ENCODE assay signal across 1 cellular context in the genomic region with DNA sequence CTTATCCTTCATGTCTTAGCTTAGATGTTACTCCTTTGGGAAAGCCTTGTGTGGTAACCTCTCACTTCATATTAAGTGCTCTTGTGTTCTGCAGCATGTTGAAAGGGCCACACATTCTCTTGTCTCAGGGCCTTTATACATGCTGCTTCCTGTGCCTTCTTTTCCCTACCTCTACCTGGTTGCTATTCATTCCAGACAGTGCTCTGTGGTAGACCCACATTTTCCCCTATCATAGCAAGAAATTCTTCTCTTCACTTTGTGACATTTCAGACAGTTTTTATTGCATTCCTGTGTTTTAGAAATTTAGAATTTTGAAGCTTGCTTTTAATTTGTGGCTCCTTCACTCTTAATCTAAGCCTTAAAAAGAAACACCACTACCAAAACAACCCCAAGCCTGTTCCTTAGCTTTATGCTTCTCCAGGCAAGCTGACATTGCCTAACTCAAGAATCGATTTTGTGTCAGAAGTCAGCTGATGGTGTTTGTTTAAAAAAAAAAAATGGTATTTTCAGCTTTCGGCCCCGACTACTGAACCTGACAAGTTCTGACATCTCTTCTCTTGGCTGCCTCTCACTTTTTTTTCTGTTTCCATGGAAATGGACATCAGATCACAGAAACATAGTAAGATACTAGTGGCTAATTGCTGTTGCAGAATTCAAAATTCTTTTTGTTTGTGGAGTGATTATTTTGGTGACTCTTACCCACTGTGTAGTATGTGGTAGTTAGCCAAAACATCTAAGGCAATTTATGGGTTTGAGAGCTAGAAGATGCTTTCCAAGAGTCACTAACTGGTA.
A peak's percentile ranks its signal among the peaks of the same experiment; 100 is the strongest.
TF ChIP-seq lines count a peak whose summit lies in the region.

No MANE protein-coding gene starts in this region.

TF ChIP-seq in HepG2, 621 proteins besides CTCF, POLR2A, EP300 and RAD21 (continued from another document and continues in another):
- TF ChIP-seq, protein P1, sequence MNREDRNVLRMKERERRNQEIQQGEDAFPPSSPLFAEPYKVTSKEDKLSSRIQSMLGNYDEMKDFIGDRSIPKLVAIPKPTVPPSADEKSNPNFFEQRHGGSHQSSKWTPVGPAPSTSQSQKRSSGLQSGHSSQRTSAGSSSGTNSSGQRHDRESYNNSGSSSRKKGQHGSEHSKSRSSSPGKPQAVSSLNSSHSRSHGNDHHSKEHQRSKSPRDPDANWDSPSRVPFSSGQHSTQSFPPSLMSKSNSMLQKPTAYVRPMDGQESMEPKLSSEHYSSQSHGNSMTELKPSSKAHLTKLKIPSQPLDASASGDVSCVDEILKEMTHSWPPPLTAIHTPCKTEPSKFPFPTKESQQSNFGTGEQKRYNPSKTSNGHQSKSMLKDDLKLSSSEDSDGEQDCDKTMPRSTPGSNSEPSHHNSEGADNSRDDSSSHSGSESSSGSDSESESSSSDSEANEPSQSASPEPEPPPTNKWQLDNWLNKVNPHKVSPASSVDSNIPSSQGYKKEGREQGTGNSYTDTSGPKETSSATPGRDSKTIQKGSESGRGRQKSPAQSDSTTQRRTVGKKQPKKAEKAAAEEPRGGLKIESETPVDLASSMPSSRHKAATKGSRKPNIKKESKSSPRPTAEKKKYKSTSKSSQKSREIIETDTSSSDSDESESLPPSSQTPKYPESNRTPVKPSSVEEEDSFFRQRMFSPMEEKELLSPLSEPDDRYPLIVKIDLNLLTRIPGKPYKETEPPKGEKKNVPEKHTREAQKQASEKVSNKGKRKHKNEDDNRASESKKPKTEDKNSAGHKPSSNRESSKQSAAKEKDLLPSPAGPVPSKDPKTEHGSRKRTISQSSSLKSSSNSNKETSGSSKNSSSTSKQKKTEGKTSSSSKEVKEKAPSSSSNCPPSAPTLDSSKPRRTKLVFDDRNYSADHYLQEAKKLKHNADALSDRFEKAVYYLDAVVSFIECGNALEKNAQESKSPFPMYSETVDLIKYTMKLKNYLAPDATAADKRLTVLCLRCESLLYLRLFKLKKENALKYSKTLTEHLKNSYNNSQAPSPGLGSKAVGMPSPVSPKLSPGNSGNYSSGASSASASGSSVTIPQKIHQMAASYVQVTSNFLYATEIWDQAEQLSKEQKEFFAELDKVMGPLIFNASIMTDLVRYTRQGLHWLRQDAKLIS (CRISPR knock-in tag; IDR thresholded peaks at IDR 0.05) = no peak
- TF ChIP-seq, protein P2, sequence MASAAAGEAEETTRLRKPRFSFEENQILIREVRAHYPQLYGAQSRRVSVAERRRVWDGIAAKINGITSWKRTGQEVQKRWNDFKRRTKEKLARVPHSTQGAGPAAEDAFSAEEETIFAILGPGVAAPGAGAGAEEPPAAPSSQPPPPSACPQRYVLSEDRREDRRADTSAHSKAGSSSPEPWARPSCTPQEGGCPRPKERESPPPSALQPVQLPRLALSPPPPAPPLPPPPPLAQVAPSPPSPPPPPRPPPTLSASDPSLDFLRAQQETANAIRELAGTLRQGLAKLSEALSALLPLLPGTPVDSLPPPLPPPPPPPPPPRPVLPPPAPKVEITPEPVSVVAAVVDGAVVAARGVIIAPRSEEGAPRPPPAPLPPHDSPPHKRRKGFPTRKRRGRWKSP (CRISPR knock-in tag; IDR thresholded peaks at IDR 0.05) = peak; percentile 50; the same call in 1 of the 2 replicates
- no peak for TF ChIP-seq EZH2 (conservative IDR thresholded peaks at IDR 0.05; ENCODE audit: low read depth, low read length)
- TF ChIP-seq, protein P3, sequence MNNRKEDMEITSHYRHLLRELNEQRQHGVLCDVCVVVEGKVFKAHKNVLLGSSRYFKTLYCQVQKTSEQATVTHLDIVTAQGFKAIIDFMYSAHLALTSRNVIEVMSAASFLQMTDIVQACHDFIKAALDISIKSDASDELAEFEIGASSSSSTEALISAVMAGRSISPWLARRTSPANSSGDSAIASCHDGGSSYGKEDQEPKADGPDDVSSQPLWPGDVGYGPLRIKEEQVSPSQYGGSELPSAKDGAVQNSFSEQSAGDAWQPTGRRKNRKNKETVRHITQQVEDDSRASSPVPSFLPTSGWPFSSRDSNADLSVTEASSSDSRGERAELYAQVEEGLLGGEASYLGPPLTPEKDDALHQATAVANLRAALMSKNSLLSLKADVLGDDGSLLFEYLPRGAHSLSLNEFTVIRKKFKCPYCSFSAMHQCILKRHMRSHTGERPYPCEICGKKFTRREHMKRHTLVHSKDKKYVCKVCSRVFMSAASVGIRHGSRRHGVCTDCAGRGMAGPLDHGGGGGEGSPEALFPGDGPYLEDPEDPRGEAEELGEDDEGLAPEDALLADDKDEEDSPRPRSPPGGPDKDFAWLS (CRISPR knock-in tag; IDR thresholded peaks at IDR 0.05; ENCODE audit: borderline replicate concordance) = no peak
- TF ChIP-seq, protein P4, sequence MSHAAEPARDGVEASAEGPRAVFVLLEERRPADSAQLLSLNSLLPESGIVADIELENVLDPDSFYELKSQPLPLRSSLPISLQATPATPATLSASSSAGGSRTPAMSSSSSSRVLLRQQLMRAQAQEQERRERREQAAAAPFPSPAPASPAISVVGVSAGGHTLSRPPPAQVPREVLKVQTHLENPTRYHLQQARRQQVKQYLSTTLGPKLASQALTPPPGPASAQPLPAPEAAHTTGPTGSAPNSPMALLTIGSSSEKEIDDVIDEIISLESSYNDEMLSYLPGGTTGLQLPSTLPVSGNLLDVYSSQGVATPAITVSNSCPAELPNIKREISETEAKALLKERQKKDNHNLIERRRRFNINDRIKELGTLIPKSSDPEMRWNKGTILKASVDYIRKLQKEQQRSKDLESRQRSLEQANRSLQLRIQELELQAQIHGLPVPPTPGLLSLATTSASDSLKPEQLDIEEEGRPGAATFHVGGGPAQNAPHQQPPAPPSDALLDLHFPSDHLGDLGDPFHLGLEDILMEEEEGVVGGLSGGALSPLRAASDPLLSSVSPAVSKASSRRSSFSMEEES (CRISPR knock-in tag; IDR thresholded peaks at IDR 0.05) = peak; percentile 93
- peak; percentile 89 for TF ChIP-seq ZNF292 (CRISPR knock-in tag; IDR thresholded peaks at IDR 0.05; ENCODE audit: borderline replicate concordance, low read depth)
- TF ChIP-seq ZNF644 (CRISPR knock-in tag; IDR thresholded peaks at IDR 0.05; ENCODE audit: low read depth) = peak; percentile 98
- TF ChIP-seq, protein P5, sequence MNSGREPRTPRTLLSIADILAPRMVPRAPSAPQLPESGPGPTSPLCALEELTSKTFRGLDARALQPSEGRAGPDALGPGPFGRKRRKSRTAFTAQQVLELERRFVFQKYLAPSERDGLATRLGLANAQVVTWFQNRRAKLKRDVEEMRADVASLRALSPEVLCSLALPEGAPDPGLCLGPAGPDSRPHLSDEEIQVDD (CRISPR knock-in tag; IDR thresholded peaks at IDR 0.05; ENCODE audit: borderline replicate concordance) = no peak
- no peak for TF ChIP-seq ZNF547 (CRISPR knock-in tag; IDR thresholded peaks at IDR 0.05)
- TF ChIP-seq FLYWCH1 (CRISPR knock-in tag; IDR thresholded peaks at IDR 0.05) = 0 out of 2 replicates have a peak, but pooled peaks have one; percentile 50
- TF ChIP-seq ZNF790 (CRISPR knock-in tag; IDR thresholded peaks at IDR 0.05; ENCODE audit: borderline replicate concordance) = no peak
- no peak for TF ChIP-seq CENPX (CRISPR knock-in tag; IDR thresholded peaks at IDR 0.05)
- TF ChIP-seq, protein P6, sequence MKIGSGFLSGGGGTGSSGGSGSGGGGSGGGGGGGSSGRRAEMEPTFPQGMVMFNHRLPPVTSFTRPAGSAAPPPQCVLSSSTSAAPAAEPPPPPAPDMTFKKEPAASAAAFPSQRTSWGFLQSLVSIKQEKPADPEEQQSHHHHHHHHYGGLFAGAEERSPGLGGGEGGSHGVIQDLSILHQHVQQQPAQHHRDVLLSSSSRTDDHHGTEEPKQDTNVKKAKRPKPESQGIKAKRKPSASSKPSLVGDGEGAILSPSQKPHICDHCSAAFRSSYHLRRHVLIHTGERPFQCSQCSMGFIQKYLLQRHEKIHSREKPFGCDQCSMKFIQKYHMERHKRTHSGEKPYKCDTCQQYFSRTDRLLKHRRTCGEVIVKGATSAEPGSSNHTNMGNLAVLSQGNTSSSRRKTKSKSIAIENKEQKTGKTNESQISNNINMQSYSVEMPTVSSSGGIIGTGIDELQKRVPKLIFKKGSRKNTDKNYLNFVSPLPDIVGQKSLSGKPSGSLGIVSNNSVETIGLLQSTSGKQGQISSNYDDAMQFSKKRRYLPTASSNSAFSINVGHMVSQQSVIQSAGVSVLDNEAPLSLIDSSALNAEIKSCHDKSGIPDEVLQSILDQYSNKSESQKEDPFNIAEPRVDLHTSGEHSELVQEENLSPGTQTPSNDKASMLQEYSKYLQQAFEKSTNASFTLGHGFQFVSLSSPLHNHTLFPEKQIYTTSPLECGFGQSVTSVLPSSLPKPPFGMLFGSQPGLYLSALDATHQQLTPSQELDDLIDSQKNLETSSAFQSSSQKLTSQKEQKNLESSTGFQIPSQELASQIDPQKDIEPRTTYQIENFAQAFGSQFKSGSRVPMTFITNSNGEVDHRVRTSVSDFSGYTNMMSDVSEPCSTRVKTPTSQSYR (CRISPR knock-in tag; IDR thresholded peaks at IDR 0.05; ENCODE audit: borderline replicate concordance) = 0 out of 2 replicates have a peak, but pooled peaks have one; percentile 19
- TF ChIP-seq ARHGAP35 (CRISPR knock-in tag; IDR thresholded peaks at IDR 0.05; ENCODE audit: borderline replicate concordance) = no peak
- TF ChIP-seq ZNF775 (CRISPR knock-in tag; IDR thresholded peaks at IDR 0.05; ENCODE audit: borderline replicate concordance) = peak; percentile 81; the same call in 1 of the 2 replicates
- TF ChIP-seq POLR2AphosphoS5 (IDR thresholded peaks at IDR 0.05; ENCODE audit: low read depth, low read length) = no peak
- no peak for TF ChIP-seq HDAC6 (IDR thresholded peaks at IDR 0.05; ENCODE audit: low read depth, low read length)
- no peak; the same call in 1 of the 2 replicates for TF ChIP-seq NR2C2 (CRISPR knock-in tag; IDR thresholded peaks at IDR 0.05; ENCODE audit: borderline replicate concordance)
- TF ChIP-seq NAIF1 (CRISPR knock-in tag; IDR thresholded peaks at IDR 0.05; ENCODE audit: borderline replicate concordance) = no peak
- no peak for TF ChIP-seq ZNF367 (CRISPR knock-in tag; IDR thresholded peaks at IDR 0.05; ENCODE audit: borderline replicate concordance)
- TF ChIP-seq, protein P7, sequence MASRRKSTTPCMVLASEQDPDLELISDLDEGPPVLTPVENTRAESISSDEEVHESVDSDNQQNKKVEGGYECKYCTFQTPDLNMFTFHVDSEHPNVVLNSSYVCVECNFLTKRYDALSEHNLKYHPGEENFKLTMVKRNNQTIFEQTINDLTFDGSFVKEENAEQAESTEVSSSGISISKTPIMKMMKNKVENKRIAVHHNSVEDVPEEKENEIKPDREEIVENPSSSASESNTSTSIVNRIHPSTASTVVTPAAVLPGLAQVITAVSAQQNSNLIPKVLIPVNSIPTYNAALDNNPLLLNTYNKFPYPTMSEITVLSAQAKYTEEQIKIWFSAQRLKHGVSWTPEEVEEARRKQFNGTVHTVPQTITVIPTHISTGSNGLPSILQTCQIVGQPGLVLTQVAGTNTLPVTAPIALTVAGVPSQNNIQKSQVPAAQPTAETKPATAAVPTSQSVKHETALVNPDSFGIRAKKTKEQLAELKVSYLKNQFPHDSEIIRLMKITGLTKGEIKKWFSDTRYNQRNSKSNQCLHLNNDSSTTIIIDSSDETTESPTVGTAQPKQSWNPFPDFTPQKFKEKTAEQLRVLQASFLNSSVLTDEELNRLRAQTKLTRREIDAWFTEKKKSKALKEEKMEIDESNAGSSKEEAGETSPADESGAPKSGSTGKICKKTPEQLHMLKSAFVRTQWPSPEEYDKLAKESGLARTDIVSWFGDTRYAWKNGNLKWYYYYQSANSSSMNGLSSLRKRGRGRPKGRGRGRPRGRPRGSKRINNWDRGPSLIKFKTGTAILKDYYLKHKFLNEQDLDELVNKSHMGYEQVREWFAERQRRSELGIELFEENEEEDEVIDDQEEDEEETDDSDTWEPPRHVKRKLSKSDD (CRISPR knock-in tag; IDR thresholded peaks at IDR 0.05; ENCODE audit: low read depth) = no peak
- TF ChIP-seq PHF5A (CRISPR knock-in tag; IDR thresholded peaks at IDR 0.05; ENCODE audit: low read depth, unreplicated experiment) = peak; percentile 92
- TF ChIP-seq MED1 (CRISPR knock-in tag; IDR thresholded peaks at IDR 0.05) = peak; percentile 76
- TF ChIP-seq GABPA (IDR thresholded peaks at IDR 0.05; ENCODE audit: low read depth, low read length) = no peak
- peak; percentile 56 for TF ChIP-seq GABPA (CRISPR knock-in tag; IDR thresholded peaks at IDR 0.05; ENCODE audit: low read depth)
- no peak for TF ChIP-seq ZNF749 (CRISPR knock-in tag; IDR thresholded peaks at IDR 0.05; ENCODE audit: borderline replicate concordance)
- peak; percentile 25 to 53; a peak in 1 of 4 replicates for TF ChIP-seq MAFK (conservative IDR thresholded peaks at IDR 0.05 in 1 of 2, IDR thresholded peaks at IDR 0.05 in 1 of 2; ENCODE audit: low read length in 2 of 2)
- TF ChIP-seq ZNF761 (CRISPR knock-in tag; conservative IDR thresholded peaks at IDR 0.05) = no peak
- peak; percentile 79 for TF ChIP-seq NR2F6 (IDR thresholded peaks at IDR 0.05)
- TF ChIP-seq NR2F6 (CRISPR knock-in tag; IDR thresholded peaks at IDR 0.05) = peak; percentile 66; the same call in 1 of the 2 replicates
- TF ChIP-seq HHEX (CRISPR knock-in tag; IDR thresholded peaks at IDR 0.05) = peak; percentile 66; the same call in 1 of the 2 replicates
- TF ChIP-seq ADNP (CRISPR knock-in tag; IDR thresholded peaks at IDR 0.05) = no peak; the same call in 1 of the 2 replicates
- TF ChIP-seq KDM6A (CRISPR knock-in tag; IDR thresholded peaks at IDR 0.05; ENCODE audit: low read depth) = no peak
- no peak for TF ChIP-seq ZNF121 (CRISPR knock-in tag; IDR thresholded peaks at IDR 0.05)
- no peak for TF ChIP-seq PCBP2 (optimal IDR thresholded peaks at IDR 0.05; ENCODE audit: low read depth, low read length, poor library complexity, severe bottlenecking)
- TF ChIP-seq ZNF550 (CRISPR knock-in tag; IDR thresholded peaks at IDR 0.05; ENCODE audit: borderline replicate concordance) = no peak
- TF ChIP-seq ZBTB21 (CRISPR knock-in tag; IDR thresholded peaks at IDR 0.05) = peak; percentile 61; the same call in 1 of the 2 replicates
- TF ChIP-seq ZNF331 (CRISPR knock-in tag; IDR thresholded peaks at IDR 0.05) = peak; percentile 96
- no peak for TF ChIP-seq CHCHD3 (CRISPR knock-in tag; IDR thresholded peaks at IDR 0.05)
- no peak for TF ChIP-seq SRSF9 (IDR thresholded peaks at IDR 0.05; ENCODE audit: borderline replicate concordance, insufficient read depth, low read depth, low read length, poor library complexity, severe bottlenecking)
- TF ChIP-seq SOX6 (IDR thresholded peaks at IDR 0.05) = no peak
- peak; percentile 88 for TF ChIP-seq SOX6 (CRISPR knock-in tag; IDR thresholded peaks at IDR 0.05)
- no peak for TF ChIP-seq SP5 (CRISPR knock-in tag; IDR thresholded peaks at IDR 0.05; ENCODE audit: borderline replicate concordance, low read depth)
- no peak for TF ChIP-seq ZNF484 (CRISPR knock-in tag; IDR thresholded peaks at IDR 0.05; ENCODE audit: borderline replicate concordance, low read depth)
- TF ChIP-seq SIX4 (CRISPR knock-in tag; IDR thresholded peaks at IDR 0.05) = no peak
- TF ChIP-seq AGO1 (IDR thresholded peaks at IDR 0.05; ENCODE audit: low read depth, low read length, poor library complexity, severe bottlenecking) = no peak
- TF ChIP-seq ZBTB8A (CRISPR knock-in tag; IDR thresholded peaks at IDR 0.05; ENCODE audit: borderline replicate concordance, low read depth) = 0 out of 2 replicates have a peak, but pooled peaks have one; percentile 8
- peak; percentile 51; the same call in 1 of the 2 replicates for TF ChIP-seq HNF4G (IDR thresholded peaks at IDR 0.05; ENCODE audit: borderline replicate concordance, low read depth, low read length)
- no peak for TF ChIP-seq HNF4G (CRISPR knock-in tag; IDR thresholded peaks at IDR 0.05; ENCODE audit: borderline replicate concordance, low read depth)
- no peak for TF ChIP-seq RFX5 (IDR thresholded peaks at IDR 0.05; ENCODE audit: low read depth, low read length)
- TF ChIP-seq SMC3 (IDR thresholded peaks at IDR 0.05; ENCODE audit: low read length) = peak; percentile 59
